ENCODE assay signal across 16 cellular contexts in genomic region chr20:52001999-52002666, GRCh38.
DNase-seq lines count a peak whose midpoint lies in the region; ATAC-seq and TF ChIP-seq lines count a peak whose summit lies in the region.
"Had no signal": no experiment of that assay in that cellular context is flagged by ENCODE, and none has a peak within 500 bp of the region (broad histone marks: within the 10 kb centered on the region; RNA-seq: fewer than 3 reads in every experiment).

No MANE protein-coding gene starts in this region.

- H3K9ac ChIP-seq in IMR-90 (ENCODE audit: low read depth, low read length) (no peak overlapping the region), mesendoderm (ENCODE audit: low read length) (no peak overlapping the region)
- H3K9ac ChIP-seq: KMS-11 had no signal

- TF ChIP-seq POLR2A in IMR-90 (IDR thresholded peaks at IDR 0.05; ENCODE audit: low read depth, low read length): no peak

- no peak overlapping the region for H2BK20ac ChIP-seq in IMR-90 (ENCODE audit: low read depth, low read length)

- H2AK5ac ChIP-seq in IMR-90 (ENCODE audit: low read depth, low read length) (no peak overlapping the region), mesendoderm (ENCODE audit: low read length) (no peak overlapping the region)

- H2BK15ac ChIP-seq in IMR-90 (ENCODE audit: low read depth, low read length) (no peak overlapping the region; the same call in 2 of the 3 replicates), mesendoderm (replicated peaks; ENCODE audit: low read depth) (no peak overlapping the region)

- CTCF ChIA-PET in IMR-90 (lab: Yijun Ruan, JAX): interaction anchor here (0.7 kb wide), 1 partner anchor 13 kb away, joined by 4 read pairs; no protein-coding TSS in a partner anchor

- no peak overlapping the region for H3K56ac ChIP-seq in IMR-90 (ENCODE audit: extremely low read depth, insufficient read depth, low read length)
- H3K56ac ChIP-seq in mesendoderm (ENCODE audit: low read length): no peak overlapping the region

- H3K4me2 ChIP-seq in DOHH2 (ENCODE audit: low read length) (peak overlapping the region; percentile 69), IMR-90 (ENCODE audit: low read depth, low read length) (peak overlapping the region; percentile 36; the same call in 1 of the 2 replicates), mesendoderm (ENCODE audit: low read length) (no peak overlapping the region)
- H3K4me2 ChIP-seq: KMS-11 had no signal

- H3K9me1 ChIP-seq in IMR-90 (ENCODE audit: insufficient read depth, low read length): no peaks in the 10 kb centered on the region

- no peaks in the 10 kb centered on the region for H3K79me1 ChIP-seq in IMR-90 (ENCODE audit: low read depth in 1 of 2, low read length in 2 of 2)
- H3K79me1 ChIP-seq in mesendoderm (ENCODE audit: low read length): no peaks in the 10 kb centered on the region

- H3K18ac ChIP-seq in IMR-90 (ENCODE audit: low read depth, low read length) (no peak overlapping the region), mesendoderm (ENCODE audit: low read length) (no peak overlapping the region)

- POLR2A ChIA-PET in IMR-90 (lab: Charles Lee; ENCODE audit: unreplicated experiment): no interaction called here

- H3F3A ChIP-seq in DOHH2 (ENCODE audit: control insufficient read depth, insufficient read depth): no peaks in the 10 kb centered on the region

- peak; percentile 30 for DNase-seq in IMR-90
- DNase-seq in astrocyte of the cerebellum (ENCODE audit: low read depth): no peak
- peak; percentile 47 for DNase-seq in mesendoderm
- no peak for DNase-seq in stimulated activated CD4-positive, alpha-beta T cell treated with anti-CD3 and anti-CD28 coated beads, Interleukin-15, amount 100 ng/mL, for 24 hours
- DNase-seq: activated CD4-positive, alpha-beta T cell treated with anti-CD3 and anti-CD28 coated beads for 4 hours; activated naive CD4-positive, alpha-beta T cell treated with anti-CD3 and anti-CD28 coated beads, Interleukin-2, amount 50 U/mL, for 16 hours; GDM1; occipital lobe; stimulated activated CD4-positive, alpha-beta T cell treated with anti-CD3 and anti-CD28 coated beads, Interleukin-4, amount 100 ng/mL, for 4 hours had no signal

- BruUV-seq in IMR-90 (replicated peaks; lab: Mats Ljungman, UMichigan): no TSS peak

- in situ Hi-C loops in IMR-90 (cut with MboI; ENCODE audit: low sequenced_read_pairs): no loop called here
- in situ Hi-C loops in astrocyte of the cerebellum (cut with HindIII; ENCODE audit: low sequenced_read_pairs): no loop called here

- H4K5ac ChIP-seq in IMR-90 (ENCODE audit: low read depth, low read length): no peak overlapping the region
- H4K5ac ChIP-seq in mesendoderm (ENCODE audit: low read length): no peak overlapping the region

- H2AFZ ChIP-seq in IMR-90 (replicated peaks; ENCODE audit: low read length, poor library complexity): peak overlapping the region; percentile 58

- H3K4ac ChIP-seq in IMR-90 (ENCODE audit: low read depth, low read length): no peak overlapping the region
- no peak overlapping the region for H3K4ac ChIP-seq in mesendoderm (ENCODE audit: low read depth, low read length)

- no peak overlapping the region for H4K91ac ChIP-seq in IMR-90 (ENCODE audit: insufficient read depth, low read depth, low read length)

- H4K20me1 ChIP-seq in DOHH2 (ENCODE audit: control insufficient read depth, insufficient read depth, low read depth, low read length) (no peaks in the 10 kb centered on the region), IMR-90 (ENCODE audit: insufficient read depth, low read length) (no peaks in the 10 kb centered on the region)

- intact Hi-C loops in IMR-90 (cut with micrococcal nuclease): no loop called here

- ATAC-seq in IMR-90 (ENCODE audit: low read depth): peak; percentile 21; the same call in 1 of the 2 replicates
- ATAC-seq in HG03460 (IDR thresholded peaks at IDR 0.05; ENCODE audit: unreplicated experiment): no peak
- ATAC-seq in HG03378 (IDR thresholded peaks at IDR 0.05; ENCODE audit: unreplicated experiment): no peak
- no peak for ATAC-seq in GM21423 (IDR thresholded peaks at IDR 0.05; ENCODE audit: unreplicated experiment)

- no peak for TF ChIP-seq RAD21 in IMR-90 (IDR thresholded peaks at IDR 0.05; ENCODE audit: low read length)

- WGBS in IMR-90 (ENCODE audit: extremely low coverage in 2 of 2, insufficient read length in 1 of 2), 2 experiments: no CpG with 5 or more reads among the region's 8 CpGs
- no CpG with 5 or more reads among the region's 8 CpGs for WGBS in mesendoderm (ENCODE audit: extremely low coverage, insufficient coverage, low lambda C conversion rate)

- H3K36me3 ChIP-seq in DOHH2 (ENCODE audit: control insufficient read depth, low read length): no peaks in the 10 kb centered on the region
- no peaks in the 10 kb centered on the region for H3K36me3 ChIP-seq in IMR-90 (ENCODE audit: control insufficient read depth, insufficient read depth, low read length)
- H3K36me3 ChIP-seq in mesendoderm (ENCODE audit: control insufficient read depth, insufficient read depth, low read length): no peaks in the 10 kb centered on the region
- H3K36me3 ChIP-seq: suprapubic skin had no signal

- H4K8ac ChIP-seq in IMR-90 (ENCODE audit: low read depth in 2 of 2, low read length in 2 of 2): no peak overlapping the region
- no peak overlapping the region for H4K8ac ChIP-seq in mesendoderm (ENCODE audit: low read depth, low read length)

- no peak overlapping the region for H2AK9ac ChIP-seq in IMR-90 (replicated peaks; ENCODE audit: low read depth, low read length, poor library complexity)

- no peak overlapping the region for H2BK5ac ChIP-seq in IMR-90 (ENCODE audit: low read depth, low read length, poor library complexity, severe bottlenecking)
- H2BK5ac ChIP-seq in mesendoderm (ENCODE audit: low read length): no peak overlapping the region

- H3K27me3 ChIP-seq in DOHH2 (ENCODE audit: control insufficient read depth, low read length) (no peaks in the 10 kb centered on the region), IMR-90 (ENCODE audit: control insufficient read depth, insufficient read depth, low read length) (no peaks in the 10 kb centered on the region), mesendoderm (ENCODE audit: insufficient read depth, low read length, poor library complexity) (no peaks in the 10 kb centered on the region)
- H3K27me3 ChIP-seq: suprapubic skin had no signal

- H3K4me3 ChIP-seq in DOHH2 (ENCODE audit: low read length) (peak overlapping the region; percentile 59), IMR-90 (ENCODE audit: insufficient read depth, low read depth, low read length) (no peak overlapping the region), astrocyte of the cerebellum (ENCODE audit: low read depth, low read length) (no peak overlapping the region), mesendoderm (ENCODE audit: low read length) (no peak overlapping the region)
- H3K4me3 ChIP-seq: suprapubic skin had no signal

- no peak overlapping the region for H2BK120ac ChIP-seq in IMR-90 (ENCODE audit: low read depth, low read length)
- H2BK120ac ChIP-seq in mesendoderm (ENCODE audit: low read depth, low read length): no peak overlapping the region

- peak overlapping the region; percentile 7; the same call in 1 of the 2 replicates for H3K14ac ChIP-seq in IMR-90 (replicated peaks; ENCODE audit: low read depth, low read length)

- TF ChIP-seq CTCF in DOHH2 (IDR thresholded peaks at IDR 0.05; ENCODE audit: low read depth, low read length, poor library complexity, severe bottlenecking) (no peak), IMR-90 (conservative IDR thresholded peaks at IDR 0.05; ENCODE audit: low read depth, low read length) (peak; percentile 21; the same call in 1 of the 2 replicates), astrocyte of the cerebellum (IDR thresholded peaks at IDR 0.05; ENCODE audit: low read depth, low read length, missing control alignments) (peak; percentile 39)

- H3K79me2 ChIP-seq in DOHH2 (ENCODE audit: control insufficient read depth, low read length) (no peaks in the 10 kb centered on the region), mesendoderm (ENCODE audit: control insufficient read depth, insufficient read depth, low read length) (no peaks in the 10 kb centered on the region)

- H3K9me2 ChIP-seq in DOHH2 (replicated peaks; ENCODE audit: control insufficient read depth, low read length): no peaks in the 10 kb centered on the region

- peaks cover 46% of the 10 kb centered on the region for H3K4me1 ChIP-seq in DOHH2 (ENCODE audit: control insufficient read depth, low read length)
- H3K4me1 ChIP-seq in IMR-90 (ENCODE audit: control insufficient read depth, insufficient read depth, low read length): peaks cover 4% of the 10 kb centered on the region
- no peaks in the 10 kb centered on the region for H3K4me1 ChIP-seq in mesendoderm (ENCODE audit: control insufficient read depth, low read depth, low read length)
- H3K4me1 ChIP-seq: suprapubic skin had no signal

- H3K9me3 ChIP-seq in DOHH2 (ENCODE audit: control insufficient read depth, insufficient read depth, low read length) (no peaks in the 10 kb centered on the region), IMR-90 (ENCODE audit: control insufficient read depth, insufficient read depth, low read length) (no peaks in the 10 kb centered on the region)
- H3K9me3 ChIP-seq: suprapubic skin had no signal

- peak overlapping the region; percentile 47 for H3K27ac ChIP-seq in DOHH2 (ENCODE audit: low read depth, low read length)
- no peak overlapping the region for H3K27ac ChIP-seq in IMR-90 (ENCODE audit: insufficient read depth, low read length)
- H3K27ac ChIP-seq in mesendoderm (ENCODE audit: low read depth, low read length): no peak overlapping the region
- H3K27ac ChIP-seq: KMS-11, RWPE1, suprapubic skin had no signal

- dilution Hi-C loops in IMR-90 (cut with HindIII; ENCODE audit: low sequenced_read_pairs, unreplicated experiment): no loop called here

- H3K23ac ChIP-seq in IMR-90 (ENCODE audit: low read depth, low read length) (no peak overlapping the region; the same call in 1 of the 2 replicates), mesendoderm (ENCODE audit: low read length) (no peak overlapping the region)

TF ChIP-seq in IMR-90, 13 proteins besides CTCF, POLR2A, EP300 and RAD21 (continues in another document):
- no peak for TF ChIP-seq RFX5 (IDR thresholded peaks at IDR 0.05; ENCODE audit: low read depth, low read length)
- no peak for TF ChIP-seq USF2 (IDR thresholded peaks at IDR 0.05; ENCODE audit: low read depth, low read length)
- TF ChIP-seq MAFK (IDR thresholded peaks at IDR 0.05; ENCODE audit: low read depth, low read length): no peak
- TF ChIP-seq NFE2L2 (IDR thresholded peaks at IDR 0.05; ENCODE audit: low read depth, low read length): no peak
- no peak for TF ChIP-seq RCOR1 (IDR thresholded peaks at IDR 0.05; ENCODE audit: insufficient replicate concordance, low read length)
- TF ChIP-seq MXI1 (IDR thresholded peaks at IDR 0.05; ENCODE audit: borderline replicate concordance, low read depth, low read length): no peak

Comparison
In these comparisons a context has a peak if more than half of its experiments do, and no peak if none do; other contexts are left out.
1. DNase-seq: peak in IMR-90 (single experiment) and mesendoderm (single experiment); none in astrocyte of the cerebellum (single experiment) and stimulated activated CD4-positive, alpha-beta T cell treated with anti-CD3 and anti-CD28 coated beads, Interleukin-15, amount 100 ng/mL, for 24 hours (single experiment).